Comparison of ENCODE assay signal across 20 cellular contexts in the genomic region with DNA sequence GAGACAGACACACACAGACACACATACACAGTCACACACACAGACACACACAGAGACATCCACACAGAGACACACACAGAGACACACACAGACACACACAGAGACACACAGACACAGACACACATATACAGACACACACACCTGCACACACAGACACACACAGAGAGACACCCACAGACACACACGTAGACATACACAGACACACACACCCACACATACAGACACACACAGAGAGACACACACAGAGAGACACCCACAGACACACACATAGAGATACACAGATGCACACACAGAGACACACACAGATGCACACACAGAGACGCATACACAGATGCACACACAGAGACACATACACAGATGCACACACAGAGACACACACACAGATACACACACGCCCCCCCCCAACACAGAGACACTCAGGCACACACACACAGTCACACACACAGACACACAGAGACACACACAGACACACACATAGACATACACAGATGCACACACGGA. TPM values are rescaled to one million over a fixed set of nuclear protein-coding genes. Genes with fewer than 3 reads are reported as not detected.
DNase-seq lines count a peak whose midpoint lies in the region; ATAC-seq, FAIRE-seq and TF ChIP-seq lines count a peak whose summit lies in the region.
"Had no signal": no experiment of that assay in that cellular context is flagged by ENCODE, and none has a peak within 500 bp of the region (broad histone marks: within the 10 kb centered on the region; RNA-seq: fewer than 3 reads in every experiment).

No MANE protein-coding gene starts in this region.

- FAIRE-seq in HepG2 (lab: Jason Lieb, UNC) (no peak), bronchial epithelial cell (lab: Jason Lieb, UNC) (peak; percentile 99)
- FAIRE-seq: A549, GM19239 had no signal

- TF ChIP-seq EP300 in HepG2 (IDR thresholded peaks at IDR 0.05; ENCODE audit: low read depth in 2 of 2, low read length in 2 of 2) (no peak), HepG2 (CRISPR knock-in tag; IDR thresholded peaks at IDR 0.05; ENCODE audit: borderline replicate concordance) (no peak), tibial nerve (IDR thresholded peaks at IDR 0.05) (no peak)

- no peak for TF ChIP-seq RAD21 in HepG2 (CRISPR knock-in tag; IDR thresholded peaks at IDR 0.05)

- intact Hi-C loops in HepG2 (cut with micrococcal nuclease; ENCODE audit: unreplicated experiment) (loop anchor here (5.0 kb wide), 1 partner anchor 1024 kb away; no protein-coding TSS in a partner anchor), right lobe of liver (cut with DNase I) (no loop called here)

- H4K20me1 ChIP-seq in HepG2 (ENCODE audit: insufficient read depth, low read length), result no peaks in the 10 kb centered on the region

- no peak for DNase-seq in HepG2 (ENCODE audit: low spot score)
- no peak for DNase-seq in right lobe of liver
- no peak for DNase-seq in bronchial epithelial cell (ENCODE audit: low read depth)
- no peak for DNase-seq in neuronal stem cell (ENCODE audit: low spot score)
- DNase-seq in middle frontal gyrus (ENCODE audit: extremely low spot score, low spot score), result no peak
- no peak for DNase-seq in germinal center (ENCODE audit: low spot score)
- no peak for DNase-seq in islet precursor cell
- no peak for DNase-seq in tibial nerve (ENCODE audit: low spot score in 2 of 2)
- DNase-seq: AML-193; CD4-positive, alpha-beta T cell; DMS153; DMS79; GDM1; HCEC 1CT; HFFc6 had no signal

- peak overlapping the region; percentile 47 for H3K14ac ChIP-seq in neuronal stem cell (ENCODE audit: low read length)

- peak overlapping the region; percentile 44 for H3K18ac ChIP-seq in neuronal stem cell (ENCODE audit: low read length)

- no peak overlapping the region for H3K9ac ChIP-seq in HepG2 (ENCODE audit: insufficient read depth, low read depth, low read length)
- peak overlapping the region; percentile 63 for H3K9ac ChIP-seq in neuronal stem cell (ENCODE audit: low read depth, low read length, poor library complexity)

- POLR2A ChIA-PET in HepG2 (lab: Yijun Ruan, JAX), result no interaction called here

- H2BK120ac ChIP-seq in neuronal stem cell (ENCODE audit: low read depth, low read length), result no peak overlapping the region

- H3K9me3 ChIP-seq in HepG2 (ENCODE audit: low read length) (no peaks in the 10 kb centered on the region), right lobe of liver (no peaks in the 10 kb centered on the region), neuronal stem cell (replicated peaks in 1 of 2; ENCODE audit: control insufficient read depth in 2 of 2, insufficient read depth in 1 of 2, low read depth in 1 of 2, low read length in 2 of 2) (peaks cover 0 to 1% of the 10 kb centered on the region in 2 donors), tibial nerve (no peaks in the 10 kb centered on the region)
- H3K9me3 ChIP-seq: A549, Caco-2 had no signal

- H2BK5ac ChIP-seq in neuronal stem cell (ENCODE audit: low read length), result no peak overlapping the region

- CTCF ChIA-PET in HepG2 (lab: Yijun Ruan, JAX; ENCODE audit: low intra/inter-chr PET ratio, low total read pairs), result no interaction called here

- no peak overlapping the region for H4K91ac ChIP-seq in neuronal stem cell (ENCODE audit: low read depth, low read length, poor library complexity)

- H3K79me2 ChIP-seq in HepG2 (ENCODE audit: insufficient read depth, low read length), result no peaks in the 10 kb centered on the region

- H2BK12ac ChIP-seq in neuronal stem cell (ENCODE audit: low read length), result peak overlapping the region; percentile 88

- H3K27me3 ChIP-seq in HepG2 (ENCODE audit: control insufficient read depth in 1 of 2, insufficient read depth in 2 of 2, low read length in 2 of 2) (peaks cover 0 to 12% of the 10 kb centered on the region in 2 experiments; a peak in 1 of 5 replicates), right lobe of liver (no peaks in the 10 kb centered on the region), bronchial epithelial cell (ENCODE audit: control insufficient read depth, insufficient read depth, low read length) (no peaks in the 10 kb centered on the region), neuronal stem cell (ENCODE audit: control insufficient read depth in 3 of 3, insufficient read depth in 3 of 3, low read depth in 1 of 3, low read length in 3 of 3) (no peaks in the 10 kb centered on the region), tibial nerve (no peaks in the 10 kb centered on the region)

- H3K4me2 ChIP-seq in HepG2 (ENCODE audit: low read depth, low read length) (no peak overlapping the region), neuronal stem cell (ENCODE audit: insufficient read depth, low read length, poor library complexity, severe bottlenecking) (no peak overlapping the region)
- H3K4me2 ChIP-seq: A549 had no signal

- no peak overlapping the region for H2AK5ac ChIP-seq in neuronal stem cell (ENCODE audit: low read depth, low read length)

- H3K23ac ChIP-seq in neuronal stem cell (ENCODE audit: low read depth, low read length, poor library complexity), result peak overlapping the region; percentile 62

- H3K4me3 ChIP-seq in HepG2 (replicated peaks in 1 of 3; ENCODE audit: insufficient read depth in 1 of 3, low read depth in 2 of 3, low read length in 3 of 3) (no peak overlapping the region), right lobe of liver (no peak overlapping the region), bronchial epithelial cell (ENCODE audit: low read depth, low read length) (no peak overlapping the region), neuronal stem cell (ENCODE audit: low read length in 2 of 2) (peak overlapping the region in 1 of 2 donors; percentile 52), tibial nerve (no peak overlapping the region)
- H3K4me3 ChIP-seq: A549 had no signal

- H3K27ac ChIP-seq in HepG2 (ENCODE audit: extremely low read length, insufficient read depth, low read length) (no peak overlapping the region), right lobe of liver (no peak overlapping the region), neuronal stem cell (replicated peaks; ENCODE audit: low read length) (no peak overlapping the region), tibial nerve (no peak overlapping the region)
- H3K27ac ChIP-seq: 22Rv1, A549, C4-2B had no signal

- no peaks in the 10 kb centered on the region for H3K36me3 ChIP-seq in HepG2 (replicated peaks in 1 of 2; ENCODE audit: control insufficient read depth in 1 of 2, insufficient read depth in 2 of 2, low read length in 2 of 2)
- no peaks in the 10 kb centered on the region for H3K36me3 ChIP-seq in right lobe of liver
- H3K36me3 ChIP-seq in bronchial epithelial cell (ENCODE audit: control insufficient read depth, insufficient read depth, low read length), result no peaks in the 10 kb centered on the region
- H3K36me3 ChIP-seq in neuronal stem cell (replicated peaks in 1 of 2; ENCODE audit: control insufficient read depth in 2 of 2, insufficient read depth in 2 of 2, low read length in 2 of 2), result no peaks in the 10 kb centered on the region
- no peaks in the 10 kb centered on the region for H3K36me3 ChIP-seq in tibial nerve

- WGBS in HepG2 (ENCODE audit: low lambda C conversion rate), result 14% methylated on average over 4 of the region's 4 CpGs
- WGBS in right lobe of liver (ENCODE audit: insufficient coverage, low coverage, low lambda C conversion rate, missing lambda C conversion rate), result 43% methylated on average over 1 of the region's 4 CpGs
- no CpG with 5 or more reads among the region's 4 CpGs for WGBS in neuronal stem cell (ENCODE audit: extremely low coverage in 2 of 2, insufficient read length in 2 of 2, insufficient replicate concordance in 1 of 2), 2 donors
- 63 to 81% methylated on average over 4 of the region's 4 CpGs for WGBS in tibial nerve, 2 donors

- H4K8ac ChIP-seq in neuronal stem cell (ENCODE audit: low read depth, low read length), result peak overlapping the region; percentile 75

- TF ChIP-seq POLR2A in HepG2 (IDR thresholded peaks at IDR 0.05; ENCODE audit: insufficient read depth in 1 of 2, low read depth in 2 of 2, low read length in 2 of 2) (no peak), right lobe of liver (IDR thresholded peaks at IDR 0.05) (no peak), tibial nerve (IDR thresholded peaks at IDR 0.05) (no peak)

- H3K4me1 ChIP-seq in HepG2 (ENCODE audit: insufficient read depth, low read length) (no peaks in the 10 kb centered on the region), right lobe of liver (no peaks in the 10 kb centered on the region), neuronal stem cell (ENCODE audit: control insufficient read depth in 2 of 2, insufficient read depth in 1 of 2, low read depth in 1 of 2, low read length in 2 of 2) (peaks cover 0 to 4% of the 10 kb centered on the region in 2 donors), tibial nerve (no peaks in the 10 kb centered on the region)
- H3K4me1 ChIP-seq: A549 had no signal

- no peaks in the 10 kb centered on the region for H3K79me1 ChIP-seq in neuronal stem cell (ENCODE audit: low read depth, low read length)

- TF ChIP-seq CTCF in HepG2 (CRISPR knock-in tag; IDR thresholded peaks at IDR 0.05) (no peak), right lobe of liver (IDR thresholded peaks at IDR 0.05) (no peak), bronchial epithelial cell (IDR thresholded peaks at IDR 0.05; ENCODE audit: insufficient read depth, low read length, severe bottlenecking) (no peak), tibial nerve (IDR thresholded peaks at IDR 0.05) (no peak)

- in situ Hi-C loops in HepG2 (cut with HindIII; ENCODE audit: extremely low pct_ligation_motif_present, low pct_unique_long_range_greater_than_20kb), result no loop called here

- ATAC-seq in HepG2, result no peak
- ATAC-seq in right lobe of liver, result no peak
- ATAC-seq: A549 had no signal

- no peak overlapping the region for H2AFZ ChIP-seq in HepG2 (ENCODE audit: low read length)
- H2AFZ ChIP-seq in neuronal stem cell (ENCODE audit: low read length), result no peak overlapping the region

- H3K4ac ChIP-seq in neuronal stem cell (ENCODE audit: low read length), result no peak overlapping the region

- BruUV-seq in HepG2 (replicated peaks; lab: Mats Ljungman, UMichigan), result no TSS peak

- no peak overlapping the region for H2BK15ac ChIP-seq in neuronal stem cell (ENCODE audit: low read length)

RNA-seq across cellular contexts. Expression of a gene that starts 58.5 kb away (rescaled TPM):
- total RNA-seq in HepG2 (2016; rRNA removed; fragmentation: Illumina TruSeq; extraction: Trizol) (not detected in 2 replicates), right lobe of liver (1 to 10 TPM in 1 of 6 experiments, under 1 TPM in 4, not detected in 1; 0.26 to 1.0 (median 0.53) TPM), bronchial epithelial cell (under 0.01 TPM in 1 of 2 replicates, not detected in the other), tibial nerve (under 1 TPM in 1 of 4 donors, not detected in 3; 0.60 TPM)
- total RNA-seq in HepG2 (2016; cell fraction: cytosol; rRNA removed; fragmentation: Illumina TruSeq; extraction: Trizol; ENCODE audit: low read depth), result not detected in 2 replicates
- not detected in 2 replicates for total RNA-seq in HepG2 (2016; cell fraction: insoluble cytoplasmic fraction; rRNA removed; fragmentation: Illumina TruSeq; extraction: Trizol)
- not detected in 2 replicates for total RNA-seq in HepG2 (2016; cell fraction: membrane; rRNA removed; fragmentation: Illumina TruSeq; extraction: Trizol)
- not detected in 2 replicates for total RNA-seq in HepG2 (2016; cell fraction: nucleus; rRNA removed; fragmentation: Illumina TruSeq; extraction: Trizol)
- polyA plus RNA-seq in HepG2 (2011; rRNA removed), result not detected in 2 replicates
- polyA plus RNA-seq in HepG2 (2011; cell fraction: cytosol; rRNA removed), result not detected in 2 replicates
- polyA plus RNA-seq in HepG2 (2011; cell fraction: nucleus; rRNA removed), result not detected in 2 replicates
- not detected in 2 replicates for polyA plus RNA-seq in HepG2 (2012)
- polyA plus RNA-seq in HepG2 (2016; cell fraction: cytosol; fragmentation: Illumina TruSeq; extraction: Trizol; ENCODE audit: low read depth), result not detected in 2 replicates
- not detected in 2 replicates for polyA plus RNA-seq in HepG2 (2016; cell fraction: insoluble cytoplasmic fraction; fragmentation: Illumina TruSeq; extraction: Trizol; ENCODE audit: low read depth)
- polyA plus RNA-seq in HepG2 (2016; cell fraction: membrane; fragmentation: Illumina TruSeq; extraction: Trizol; ENCODE audit: low read depth), result not detected in 2 replicates
- not detected in 2 replicates for polyA plus RNA-seq in HepG2 (2016; cell fraction: nucleus; fragmentation: Illumina TruSeq; extraction: Trizol; ENCODE audit: insufficient read depth, low read depth)
- polyA minus RNA-seq in HepG2 (2011; rRNA and poly(A)+ RNA removed; ENCODE audit: low replicate concordance), result not detected in 2 replicates
- not detected in 2 replicates for polyA minus RNA-seq in HepG2 (2011; cell fraction: cytosol; rRNA and poly(A)+ RNA removed)
- polyA minus RNA-seq in HepG2 (2011; cell fraction: nucleus; rRNA and poly(A)+ RNA removed), result not detected in 2 replicates
- polyA plus RNA-seq in neuronal stem cell (2013, experiment 1 of 2), result 0.33 TPM
- polyA plus RNA-seq in neuronal stem cell (2013, experiment 2 of 2), result 0.40 TPM
